In genomic region chr18:76569644-76570415, GRCh38 we compare ENCODE assay signal across 31 cellular contexts.
"Had no signal": no experiment of that assay in that cellular context is flagged by ENCODE, and none has a peak within 500 bp of the region (broad histone marks: within the 10 kb centered on the region; RNA-seq: fewer than 3 reads in every experiment).

No MANE protein-coding gene starts in this region.

- H2AFZ ChIP-seq: parathyroid adenoma had no signal

- H3K9ac ChIP-seq: parathyroid adenoma had no signal

- H3K27me3 ChIP-seq: ascending aorta, left lung, uterus had no signal

- H3K27ac Mint-ChIP-seq: activated naive CD4-positive, alpha-beta T cell treated with anti-CD3 and anti-CD28 coated beads, Interleukin-2, amount 10 ng/mL, durations not matched to agents 7 days and 5 days; activated naive CD8-positive, alpha-beta T cell treated with anti-CD3 and anti-CD28 coated beads, Interleukin-2, amount 10 ng/mL, durations not matched to agents 7 days and 5 days; activated T-cell treated with anti-CD3 and anti-CD28 coated beads, Interleukin-2, amount 50 U/mL, for 24 hours; brain; endodermal cell; natural killer cell; stimulated activated memory B cell treated with anti-CD40 and anti-IgM and Interleukin-4, amounts not matched to agents 10 μg/mL and 1 μg/mL and 100 μg/mL, for 72 hours; stimulated activated naive CD8-positive, alpha-beta T cell treated with anti-CD3 and anti-CD28 coated beads, Interleukin-15, amount 100 ng/mL, for 72 hours; type B pancreatic cell had no signal

- H3K36me3 ChIP-seq: ascending aorta, heart left ventricle, left lung, lower lobe of right lung, uterus had no signal

- H3K4me3 ChIP-seq: ascending aorta, heart left ventricle, left lung, lower lobe of right lung, psoas muscle, smooth muscle cell, uterus had no signal

- H3K79me2 ChIP-seq: parathyroid adenoma had no signal

- H3K4me2 ChIP-seq: smooth muscle cell had no signal

- ATAC-seq: esophagus mucosa; heart left ventricle; left lung; lower lobe of right lung; natural killer cell; psoas muscle; stimulated activated memory B cell treated with anti-CD40 and anti-IgM and Interleukin-4, amounts not matched to agents 10 μg/mL and 1 μg/mL and 100 μg/mL, for 72 hours; stimulated activated naive CD8-positive, alpha-beta T cell treated with anti-CD3 and anti-CD28 coated beads, Interleukin-15, amount 100 ng/mL, for 72 hours had no signal

- DNase-seq: activated CD4-positive, alpha-beta T cell treated with anti-CD3 and anti-CD28 coated beads for 48 hours; activated CD4-positive, alpha-beta T cell treated with anti-CD3 and anti-CD28 coated beads, Interleukin-2, amount 50 U/mL, for 48 hours; activated CD8-positive, alpha-beta memory T cell treated with anti-CD3 and anti-CD28 coated beads, Interleukin-2, amount 50 U/mL, for 48 hours; activated gamma-delta T cell; activated naive CD4-positive, alpha-beta T cell treated with anti-CD3 and anti-CD28 coated beads, Interleukin-2, amount 10 ng/mL, durations not matched to agents 7 days and 5 days; activated naive CD8-positive, alpha-beta T cell treated with anti-CD3 and anti-CD28 coated beads, Interleukin-2, amount 10 ng/mL, durations not matched to agents 7 days and 5 days; activated T-cell treated with anti-CD3 and anti-CD28 coated beads, Interleukin-2, amount 50 U/mL, for 24 hours; endodermal cell; foreskin fibroblast; heart left ventricle; hypothalamus; left lung; lower lobe of right lung; mesendoderm; natural killer cell; nucleus accumbens; psoas muscle; stimulated activated CD4-positive, alpha-beta T cell treated with anti-CD3 and anti-CD28 coated beads, Interleukin-1b, Interleukin-23, amount 100 ng/mL, for 48 hours; stimulated activated CD4-positive, alpha-beta T cell treated with anti-CD3 and anti-CD28 coated beads, Interleukin-4, amount 100 ng/mL, for 4 hours; stimulated activated CD8-positive, alpha-beta memory T cell treated with anti-CD3 and anti-CD28 coated beads, Interleukin-4, amount 100 ng/mL, for 48 hours; stimulated activated naive CD8-positive, alpha-beta T cell treated with anti-CD3 and anti-CD28 coated beads, Interleukin-15, amount 100 ng/mL, for 72 hours; substantia nigra; uterus had no signal

- H3K9me3 Mint-ChIP-seq: activated naive CD4-positive, alpha-beta T cell treated with anti-CD3 and anti-CD28 coated beads, Interleukin-2, amount 10 ng/mL, durations not matched to agents 7 days and 5 days; activated naive CD8-positive, alpha-beta T cell treated with anti-CD3 and anti-CD28 coated beads, Interleukin-2, amount 10 ng/mL, durations not matched to agents 7 days and 5 days; activated T-cell treated with anti-CD3 and anti-CD28 coated beads, Interleukin-2, amount 50 U/mL, for 24 hours; endodermal cell; natural killer cell; stimulated activated naive CD8-positive, alpha-beta T cell treated with anti-CD3 and anti-CD28 coated beads, Interleukin-15, amount 100 ng/mL, for 72 hours had no signal

- H3K36me3 Mint-ChIP-seq: activated naive CD4-positive, alpha-beta T cell treated with anti-CD3 and anti-CD28 coated beads, Interleukin-2, amount 10 ng/mL, durations not matched to agents 7 days and 5 days; activated naive CD8-positive, alpha-beta T cell treated with anti-CD3 and anti-CD28 coated beads, Interleukin-2, amount 10 ng/mL, durations not matched to agents 7 days and 5 days; brain; natural killer cell; stimulated activated memory B cell treated with anti-CD40 and anti-IgM and Interleukin-4, amounts not matched to agents 10 μg/mL and 1 μg/mL and 100 μg/mL, for 72 hours; type B pancreatic cell had no signal

- H3K27me3 Mint-ChIP-seq: type B pancreatic cell had no signal

- H3K4me3 Mint-ChIP-seq: activated naive CD4-positive, alpha-beta T cell treated with anti-CD3 and anti-CD28 coated beads, Interleukin-2, amount 10 ng/mL, durations not matched to agents 7 days and 5 days; activated naive CD8-positive, alpha-beta T cell treated with anti-CD3 and anti-CD28 coated beads, Interleukin-2, amount 10 ng/mL, durations not matched to agents 7 days and 5 days; activated T-cell treated with anti-CD3 and anti-CD28 coated beads, Interleukin-2, amount 50 U/mL, for 24 hours; brain; endodermal cell; natural killer cell; stimulated activated memory B cell treated with anti-CD40 and anti-IgM and Interleukin-4, amounts not matched to agents 10 μg/mL and 1 μg/mL and 100 μg/mL, for 72 hours; stimulated activated naive CD8-positive, alpha-beta T cell treated with anti-CD3 and anti-CD28 coated beads, Interleukin-15, amount 100 ng/mL, for 72 hours; type B pancreatic cell had no signal

- H3K4me1 ChIP-seq: parathyroid adenoma, psoas muscle, uterus had no signal

- H3K4me1 Mint-ChIP-seq: activated naive CD4-positive, alpha-beta T cell treated with anti-CD3 and anti-CD28 coated beads, Interleukin-2, amount 10 ng/mL, durations not matched to agents 7 days and 5 days; activated naive CD8-positive, alpha-beta T cell treated with anti-CD3 and anti-CD28 coated beads, Interleukin-2, amount 10 ng/mL, durations not matched to agents 7 days and 5 days; stimulated activated memory B cell treated with anti-CD40 and anti-IgM and Interleukin-4, amounts not matched to agents 10 μg/mL and 1 μg/mL and 100 μg/mL, for 72 hours; stimulated activated naive CD8-positive, alpha-beta T cell treated with anti-CD3 and anti-CD28 coated beads, Interleukin-15, amount 100 ng/mL, for 72 hours had no signal

- H3K27ac ChIP-seq: ascending aorta, heart left ventricle, lower lobe of right lung, parathyroid adenoma, psoas muscle, uterus, VCaP had no signal

- H3K9me3 ChIP-seq: ascending aorta, heart left ventricle, left lung, lower lobe of right lung, psoas muscle, uterus had no signal
